ENCODE assay signal across 32 cellular contexts in the genomic region with DNA sequence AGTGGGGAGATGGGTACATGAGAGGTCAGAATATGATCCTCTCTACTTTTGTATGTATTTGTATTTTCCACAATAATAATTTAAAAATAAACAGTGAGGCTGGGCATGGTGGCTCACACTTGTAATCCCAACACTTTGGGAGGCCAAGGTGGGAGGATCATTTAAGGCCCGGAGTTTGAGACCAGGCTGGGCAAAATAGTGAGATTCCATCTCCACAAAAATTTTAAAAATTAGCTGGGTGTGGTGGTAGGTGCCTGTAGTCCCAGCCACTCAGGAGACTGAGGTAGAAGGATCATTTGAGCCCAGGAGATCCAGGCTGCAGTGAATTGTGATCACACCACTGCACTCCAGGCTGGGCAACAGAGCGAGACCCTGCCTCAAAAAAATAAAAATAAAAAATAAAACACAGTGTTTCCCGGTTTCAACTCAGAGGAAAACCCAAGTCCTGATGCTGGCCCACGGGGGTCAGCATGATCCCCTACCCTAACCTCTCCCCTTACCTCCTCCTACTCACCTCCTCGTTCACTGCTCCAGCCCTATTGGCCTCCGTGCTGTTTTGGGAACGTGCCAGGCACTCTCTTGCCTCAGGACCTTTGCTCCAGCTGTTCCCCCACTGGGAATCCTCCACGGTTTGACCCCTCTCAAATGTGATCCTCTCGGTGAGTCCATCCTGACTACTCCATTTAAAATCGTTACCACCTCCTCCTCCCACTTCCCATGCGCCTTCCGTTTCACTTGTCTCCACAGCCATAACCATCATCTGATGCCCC. TPM values are rescaled to one million over a fixed set of nuclear protein-coding genes. Genes with fewer than 3 reads are reported as not detected.
DNase-seq lines count a peak whose midpoint lies in the region; ATAC-seq, FAIRE-seq and TF ChIP-seq lines count a peak whose summit lies in the region.
"Had no signal": no experiment of that assay in that cellular context is flagged by ENCODE, and none has a peak within 500 bp of the region (broad histone marks: within the 10 kb centered on the region; RNA-seq: fewer than 3 reads in every experiment).

No MANE protein-coding gene starts in this region.

- BruUV-seq in MCF 10A (replicated peaks; lab: Mats Ljungman, UMichigan) = no TSS peak
- no TSS peak for BruUV-seq in K562 (replicated peaks; lab: Mats Ljungman, UMichigan)

- TF ChIP-seq EP300 in K562 (IDR thresholded peaks at IDR 0.05; ENCODE audit: low read length) (no peak), ovary (IDR thresholded peaks at IDR 0.05) (no peak)

- peak overlapping the region; percentile 82 for H3K27ac Mint-ChIP-seq in MCF 10A (ENCODE audit: low read depth, unreplicated experiment)
- H3K27ac Mint-ChIP-seq in type B pancreatic cell = peak overlapping the region; percentile 94
- H3K27ac Mint-ChIP-seq: activated CD8-positive, alpha-beta T cell treated with anti-CD3 and anti-CD28 coated beads, Interleukin-2, amount 10 ng/mL, durations not matched to agents 7 days and 5 days; CD4-positive, CD25-positive, alpha-beta regulatory T cell; stimulated activated memory B cell treated with anti-CD40 and anti-IgM and Interleukin-4, amounts not matched to agents 10 μg/mL and 1 μg/mL and 100 μg/mL, for 72 hours; T-cell had no signal

- 11% methylated on average over 12 of the region's 12 CpGs for WGBS in K562 (ENCODE audit: insufficient coverage, low coverage, missing lambda C conversion rate)
- WGBS in ovary, 3 donors = 66 to 71% (median 71%) methylated on average over 12 of the region's 12 CpGs

- H2AFZ ChIP-seq in K562 (ENCODE audit: low read depth, low read length) = no peak overlapping the region

- H4K20me1 ChIP-seq in K562 (replicated peaks; ENCODE audit: control insufficient read depth, insufficient read depth, low read length) = no peaks in the 10 kb centered on the region

- no peaks in the 10 kb centered on the region for H3K79me2 ChIP-seq in K562 (ENCODE audit: control insufficient read depth, insufficient read depth, low read length)

- no peak overlapping the region for H3K4me2 ChIP-seq in K562 (ENCODE audit: insufficient read depth, low read length)

- no peak overlapping the region for H3K4me3 ChIP-seq in breast epithelium
- no peak overlapping the region for H3K4me3 ChIP-seq in K562
- H3K4me3 ChIP-seq in ovary = no peak overlapping the region
- H3K4me3 ChIP-seq: colonic mucosa, GM12878, HAP-1, uterus had no signal

- H3K9me3 Mint-ChIP-seq in MCF 10A (ENCODE audit: unreplicated experiment) = peaks cover 3% of the 10 kb centered on the region
- peaks cover 5% of the 10 kb centered on the region for H3K9me3 Mint-ChIP-seq in type B pancreatic cell

- POLR2A ChIA-PET in MCF 10A (lab: Yijun Ruan, JAX) = interaction anchor here (0.7 to 1.2 kb wide), 4 partner anchors 13 to 67 kb away, joined by 3 to 4 read pairs (median 4); no protein-coding TSS in a partner anchor
- POLR2A ChIA-PET in K562 (lab: Yijun Ruan, JAX) = no interaction called here
- POLR2A ChIA-PET in GM10248 (lab: Yijun Ruan, JAX) = no interaction called here

- H3K4me1 Mint-ChIP-seq in MCF 10A (ENCODE audit: insufficient read depth, unreplicated experiment) = peaks cover 19% of the 10 kb centered on the region
- peaks cover 6% of the 10 kb centered on the region for H3K4me1 Mint-ChIP-seq in type B pancreatic cell (ENCODE audit: unreplicated experiment)

- H3K4me1 ChIP-seq in breast epithelium (no peaks in the 10 kb centered on the region), K562 (replicated peaks in 1 of 2; ENCODE audit: control insufficient read depth in 2 of 2, insufficient read depth in 2 of 2, low read length in 2 of 2) (peaks cover 3 to 16% of the 10 kb centered on the region in 2 experiments; a peak in 3 of 5 replicates), ovary (ENCODE audit: insufficient read depth) (peaks cover 3% of the 10 kb centered on the region)
- H3K4me1 ChIP-seq: colonic mucosa, HAP-1 had no signal

- H3K27me3 Mint-ChIP-seq in MCF 10A (ENCODE audit: insufficient read depth, unreplicated experiment) (no peaks in the 10 kb centered on the region), type B pancreatic cell (peaks cover 6% of the 10 kb centered on the region)

- H3K27me3 ChIP-seq in breast epithelium (no peaks in the 10 kb centered on the region), K562 (ENCODE audit: control insufficient read depth in 2 of 2, insufficient read depth in 2 of 2, low read length in 2 of 2) (peaks cover 21 to 46% of the 10 kb centered on the region in 2 experiments; a peak in 4 of 5 replicates), ovary (no peaks in the 10 kb centered on the region)
- H3K27me3 ChIP-seq: colonic mucosa, uterus had no signal

- H3K36me3 Mint-ChIP-seq in MCF 10A (ENCODE audit: insufficient read depth, unreplicated experiment) = no peaks in the 10 kb centered on the region
- no peaks in the 10 kb centered on the region for H3K36me3 Mint-ChIP-seq in type B pancreatic cell

- no peak for FAIRE-seq in K562 (lab: Jason Lieb, UNC)
- FAIRE-seq: A204.1, GM12878 had no signal

- no peak for ATAC-seq in K562
- ATAC-seq: activated CD8-positive, alpha-beta T cell treated with anti-CD3 and anti-CD28 coated beads, Interleukin-2, amount 10 ng/mL, durations not matched to agents 7 days and 5 days; effector memory CD8-positive, alpha-beta T cell; GM12878; left colon; naive thymus-derived CD4-positive, alpha-beta T cell; Panc1; stimulated activated memory B cell treated with anti-CD40 and anti-IgM and Interleukin-4, amounts not matched to agents 10 μg/mL and 1 μg/mL and 100 μg/mL, for 72 hours; T-cell had no signal

- H3K9me3 ChIP-seq in breast epithelium (no peaks in the 10 kb centered on the region), K562 (replicated peaks; ENCODE audit: control insufficient read depth, insufficient read depth, low read depth, low read length) (no peaks in the 10 kb centered on the region), ovary (no peaks in the 10 kb centered on the region)
- H3K9me3 ChIP-seq: colonic mucosa, HAP-1, uterus had no signal

- H3K4me3 Mint-ChIP-seq in MCF 10A (ENCODE audit: unreplicated experiment) (no peak overlapping the region), type B pancreatic cell (no peak overlapping the region)
- H3K4me3 Mint-ChIP-seq: activated CD8-positive, alpha-beta T cell treated with anti-CD3 and anti-CD28 coated beads, Interleukin-2, amount 10 ng/mL, durations not matched to agents 7 days and 5 days; CD4-positive, CD25-positive, alpha-beta regulatory T cell; effector memory CD8-positive, alpha-beta T cell; naive thymus-derived CD4-positive, alpha-beta T cell; stimulated activated memory B cell treated with anti-CD40 and anti-IgM and Interleukin-4, amounts not matched to agents 10 μg/mL and 1 μg/mL and 100 μg/mL, for 72 hours; T-cell had no signal

- TF ChIP-seq POLR2A in breast epithelium (IDR thresholded peaks at IDR 0.05) (no peak), K562 (conservative IDR thresholded peaks at IDR 0.05) (no peak), ovary (IDR thresholded peaks at IDR 0.05) (no peak)

- H3K27ac ChIP-seq in breast epithelium = no peak overlapping the region
- no peak overlapping the region for H3K27ac ChIP-seq in K562 (ENCODE audit: extremely low read depth, low read depth, low read length)
- no peak overlapping the region for H3K27ac ChIP-seq in ovary
- H3K27ac ChIP-seq: brain microvascular endothelial cell, colonic mucosa had no signal

- CTCF ChIA-PET in MCF 10A (lab: Yijun Ruan, JAX) = no interaction called here
- CTCF ChIA-PET in K562 (lab: Yijun Ruan, JAX; ENCODE audit: low intra/inter-chr PET ratio) = no interaction called here
- CTCF ChIA-PET in GM10248 (lab: Yijun Ruan, JAX) = interaction anchor here (1.2 to 1.9 kb wide), 2 partner anchors 11 to 149 kb away, joined by 3 to 7 read pairs; no protein-coding TSS in a partner anchor

- DNase-seq in MCF 10A (ENCODE audit: unreplicated experiment) = no peak
- DNase-seq in breast epithelium (ENCODE audit: low spot score in 2 of 2) = no peak
- no peak for DNase-seq in K562 (ENCODE audit: extremely low read depth in 1 of 4, low spot score in 3 of 4)
- DNase-seq in ovary = peak in 3 of 5 donors; percentile 3 to 10 (median 8)
- no peak for DNase-seq in type B pancreatic cell (ENCODE audit: extremely low spot score, unreplicated experiment)
- no peak for DNase-seq in iPS-NIHi7 (ENCODE audit: extremely low spot score)
- DNase-seq in GM10248 (ENCODE audit: extremely low spot score) = no peak
- no peak for DNase-seq in NCI-H1092 treated with DMSO at 0.1 percent for 48 hours (lab: John Stamatoyannopoulos, UW)
- DNase-seq: activated CD4-positive, CD25-positive, alpha-beta regulatory T cell treated with anti-CD3 and anti-CD28 coated beads, Interleukin-2, amount 50 U/mL, for 72 hours; activated CD8-positive, alpha-beta T cell treated with anti-CD3 and anti-CD28 coated beads, Interleukin-2, amount 10 ng/mL, durations not matched to agents 7 days and 5 days; brain microvascular endothelial cell; CD4-positive, CD25-positive, alpha-beta regulatory T cell; colonic mucosa; effector memory CD8-positive, alpha-beta T cell; erythroblast; mesendoderm; naive thymus-derived CD4-positive, alpha-beta T cell; NCI-H1105 treated with DMSO at 0.1 percent for 48 hours; NCI-H2081; NCI-H2227 treated with DMSO at 0.1 percent for 48 hours; occipital lobe; stimulated activated CD4-positive, alpha-beta T cell treated with anti-CD3 and anti-CD28 coated beads, Interleukin-4, amount 100 ng/mL, for 24 hours; T-cell had no signal

- TF ChIP-seq RAD21 in K562 (CRISPR knock-in tag; conservative IDR thresholded peaks at IDR 0.05 in 1 of 2, IDR thresholded peaks at IDR 0.05 in 1 of 2) = no peak

- peaks cover 5% of the 10 kb centered on the region for H3K9me1 ChIP-seq in K562 (ENCODE audit: control insufficient read depth, insufficient read depth, low read length)

- intact Hi-C loops in MCF 10A (cut with micrococcal nuclease) = no loop called here
- intact Hi-C loops in breast epithelium (cut with DNase I; ENCODE audit: low total_unique reads) = no loop called here
- intact Hi-C loops in K562 (cut with micrococcal nuclease) = no loop called here
- intact Hi-C loops in ovary (cut with DNase I) = no loop called here

- no peak overlapping the region for H3K9ac ChIP-seq in K562 (ENCODE audit: insufficient read depth in 1 of 2, low read depth in 2 of 2, low read length in 2 of 2)

- no peak for TF ChIP-seq CTCF in MCF 10A (IDR thresholded peaks at IDR 0.05; ENCODE audit: unreplicated experiment)
- TF ChIP-seq CTCF in breast epithelium (IDR thresholded peaks at IDR 0.05) = no peak
- no peak for TF ChIP-seq CTCF in K562 (IDR thresholded peaks at IDR 0.05 in 2 of 3, conservative IDR thresholded peaks at IDR 0.05 in 1 of 3; ENCODE audit: insufficient read depth in 2 of 3, low read depth in 1 of 3, low read length in 3 of 3)
- no peak for TF ChIP-seq CTCF in ovary (IDR thresholded peaks at IDR 0.05)
- no peak for TF ChIP-seq CTCF in type B pancreatic cell (conservative IDR thresholded peaks at IDR 0.05)
- no peak for TF ChIP-seq CTCF in GM10248 (IDR thresholded peaks at IDR 0.05; ENCODE audit: control extremely low read depth, extremely low read depth, low read depth, missing control alignments)

- in situ Hi-C loops in K562 (cut with MboI) = no loop called here

- H3K36me3 ChIP-seq in breast epithelium (no peaks in the 10 kb centered on the region), K562 (ENCODE audit: control insufficient read depth, insufficient read depth, low read length) (no peaks in the 10 kb centered on the region), ovary (no peaks in the 10 kb centered on the region)
- H3K36me3 ChIP-seq: brain microvascular endothelial cell, colonic mucosa, HAP-1, uterus had no signal

RNA-seq across cellular contexts. Expression of a gene that starts 2.9 kb away (rescaled TPM):
- total RNA-seq in MCF 10A (2022) (not detected in 2 replicates), breast epithelium (not detected), K562 (2014; rRNA removed) (not detected in 2 replicates), K562 (2014; rRNA removed; fragmentation: Illumina TruSeq; extraction: Trizol) (not detected in 2 replicates), K562 (2015; rRNA removed; fragmentation: Illumina TruSeq; extraction: Trizol) (not detected in 2 replicates), K562 (2021) (not detected in 2 replicates), ovary (not detected), type B pancreatic cell (ENCODE audit: low replicate concordance) (0.12 TPM in 1 of 2 replicates, not detected in the other)
- total RNA-seq in K562 (2011; cell fraction: chromatin; rRNA removed; ENCODE audit: low replicate concordance) = not detected in 2 replicates
- total RNA-seq in K562 (2011; cell fraction: nucleolus; rRNA removed) = not detected in 2 replicates
- not detected in 2 replicates for total RNA-seq in K562 (2011; cell fraction: nucleoplasm; rRNA removed)
- polyA plus RNA-seq in K562 (2011; rRNA removed) (not detected in 2 replicates), K562 (2014; fragmentation: Illumina TruSeq; extraction: Trizol) (not detected in 2 replicates), K562 (2014; fragmentation: Nextera tagmentation; extraction: Ambion mirVana) (not detected), K562 (2014; rRNA removed) (not detected in 2 replicates), ovary (not detected)
- not detected in 2 replicates for polyA plus RNA-seq in K562 (2011; cell fraction: cytosol; rRNA removed)
- polyA plus RNA-seq in K562 (2011; cell fraction: nucleus; rRNA removed) = not detected in 2 replicates
- polyA plus RNA-seq in K562 (2012) = not detected in 2 replicates
- polyA minus RNA-seq in K562 (2011; rRNA and poly(A)+ RNA removed) = not detected in 2 replicates
- not detected in 2 replicates for polyA minus RNA-seq in K562 (2011; cell fraction: cytosol; rRNA and poly(A)+ RNA removed)
- polyA minus RNA-seq in K562 (2011; cell fraction: nucleus; rRNA and poly(A)+ RNA removed) = not detected in 2 replicates
- total RNA-seq: activated CD8-positive, alpha-beta T cell treated with anti-CD3 and anti-CD28 coated beads, Interleukin-2, amount 10 ng/mL, durations not matched to agents 7 days and 5 days; CD4-positive, CD25-positive, alpha-beta regulatory T cell; colonic mucosa; GM12878; left colon; M059J; naive thymus-derived CD4-positive, alpha-beta T cell; occipital lobe; SK-MEL-5; T-cell; uterus had no signal
- polyA plus RNA-seq: CD4-positive, CD25-positive, alpha-beta regulatory T cell; GM12878; naive thymus-derived CD4-positive, alpha-beta T cell had no signal

RNA-seq across cellular contexts. Expression of a gene that starts 20.1 kb away (rescaled TPM):
- not detected in 2 replicates for total RNA-seq in MCF 10A (2022)
- 1 to 10 TPM in 1 of 3 donors, under 1 TPM in 1, not detected in 1; 0.32 to 1.6 TPM for total RNA-seq in breast epithelium
- total RNA-seq in K562 (2011; cell fraction: chromatin; rRNA removed; ENCODE audit: low replicate concordance) = not detected in 2 replicates
- not detected in 2 replicates for total RNA-seq in K562 (2011; cell fraction: nucleolus; rRNA removed)
- not detected in 2 replicates for total RNA-seq in K562 (2011; cell fraction: nucleoplasm; rRNA removed)
- not detected in 2 replicates for total RNA-seq in K562 (2014; rRNA removed)
- not detected in 2 replicates for total RNA-seq in K562 (2014; rRNA removed; fragmentation: Illumina TruSeq; extraction: Trizol)
- total RNA-seq in K562 (2015; rRNA removed; fragmentation: Illumina TruSeq; extraction: Trizol) = not detected in 2 replicates
- total RNA-seq in K562 (2021) = not detected in 2 replicates
- not detected in 2 replicates for polyA plus RNA-seq in K562 (2011; rRNA removed)
- polyA plus RNA-seq in K562 (2011; cell fraction: cytosol; rRNA removed) = not detected in 2 replicates
- polyA plus RNA-seq in K562 (2011; cell fraction: nucleus; rRNA removed) = not detected in 2 replicates
- polyA plus RNA-seq in K562 (2012) = not detected in 2 replicates
- polyA plus RNA-seq in K562 (2014; fragmentation: Illumina TruSeq; extraction: Trizol) = not detected in 2 replicates
- not detected for polyA plus RNA-seq in K562 (2014; fragmentation: Nextera tagmentation; extraction: Ambion mirVana)
- not detected in 2 replicates for polyA plus RNA-seq in K562 (2014; rRNA removed)
- not detected in 2 replicates for polyA minus RNA-seq in K562 (2011; rRNA and poly(A)+ RNA removed)
- not detected in 2 replicates for polyA minus RNA-seq in K562 (2011; cell fraction: cytosol; rRNA and poly(A)+ RNA removed)
- polyA minus RNA-seq in K562 (2011; cell fraction: nucleus; rRNA and poly(A)+ RNA removed) = not detected in 2 replicates
- 1 to 10 TPM in 1 of 7 donors, under 1 TPM in 2, not detected in 4; 0.25 to 1.3 (median 0.79) TPM for total RNA-seq in ovary
- under 1 TPM in 1 of 2 donors, not detected in 1; 0.12 TPM for polyA plus RNA-seq in ovary
- not detected in 2 replicates for total RNA-seq in type B pancreatic cell (ENCODE audit: low replicate concordance)
- total RNA-seq: activated CD8-positive, alpha-beta T cell treated with anti-CD3 and anti-CD28 coated beads, Interleukin-2, amount 10 ng/mL, durations not matched to agents 7 days and 5 days; CD4-positive, CD25-positive, alpha-beta regulatory T cell; GM12878; M059J; naive thymus-derived CD4-positive, alpha-beta T cell; occipital lobe; SK-MEL-5; T-cell had no signal
- polyA plus RNA-seq: CD4-positive, CD25-positive, alpha-beta regulatory T cell; GM12878; naive thymus-derived CD4-positive, alpha-beta T cell had no signal

RNA-seq across cellular contexts. Expression of a gene that starts 29.0 kb away (rescaled TPM):
- total RNA-seq in MCF 10A (2022) (10.9 and 12.4 TPM in 2 replicates), breast epithelium (10 to 100 TPM; 18.0 to 61.8 (median 45.2) TPM), K562 (2014; rRNA removed) (3.4 and 5.0 TPM in 2 replicates), K562 (2014; rRNA removed; fragmentation: Illumina TruSeq; extraction: Trizol) (0.45 and 0.58 TPM in 2 replicates), K562 (2015; rRNA removed; fragmentation: Illumina TruSeq; extraction: Trizol) (1.8 and 1.9 TPM in 2 replicates), K562 (2021) (2.9 and 4.6 TPM in 2 replicates), ovary (10 to 100 TPM; 14.1 to 41.9 (median 35.1) TPM), type B pancreatic cell (ENCODE audit: low replicate concordance) (8.1 and 9.0 TPM in 2 replicates)
- total RNA-seq in K562 (2011; cell fraction: chromatin; rRNA removed; ENCODE audit: low replicate concordance) = 2.9 and 11.3 TPM in 2 replicates
- 7.5 and 7.8 TPM in 2 replicates for total RNA-seq in K562 (2011; cell fraction: nucleolus; rRNA removed)
- total RNA-seq in K562 (2011; cell fraction: nucleoplasm; rRNA removed) = 5.3 and 5.7 TPM in 2 replicates
- polyA plus RNA-seq in K562 (2011; rRNA removed) (1.7 and 2.2 TPM in 2 replicates), K562 (2014; fragmentation: Illumina TruSeq; extraction: Trizol) (1.6 and 2.3 TPM in 2 replicates), K562 (2014; fragmentation: Nextera tagmentation; extraction: Ambion mirVana) (under 1 TPM in 1 of 2 experiments, not detected in 1; 0.11 TPM), K562 (2014; rRNA removed) (2.7 and 2.9 TPM in 2 replicates), ovary (10 to 100 TPM in 1 of 2 donors, 1 to 10 TPM in 1; 7.7 to 18.8 TPM)
- polyA plus RNA-seq in K562 (2011; cell fraction: cytosol; rRNA removed) = 1.8 and 3.3 TPM in 2 replicates
- polyA plus RNA-seq in K562 (2011; cell fraction: nucleus; rRNA removed) = 4.4 and 8.8 TPM in 2 replicates
- 1.8 and 2.8 TPM in 2 replicates for polyA plus RNA-seq in K562 (2012)
- 1.8 and 2.8 TPM in 2 replicates for polyA minus RNA-seq in K562 (2011; rRNA and poly(A)+ RNA removed)
- polyA minus RNA-seq in K562 (2011; cell fraction: cytosol; rRNA and poly(A)+ RNA removed) = 2.0 and 2.1 TPM in 2 replicates
- 5.9 and 7.1 TPM in 2 replicates for polyA minus RNA-seq in K562 (2011; cell fraction: nucleus; rRNA and poly(A)+ RNA removed)
- polyA plus RNA-seq: CD4-positive, CD25-positive, alpha-beta regulatory T cell; naive thymus-derived CD4-positive, alpha-beta T cell had no signal

Comparison
In these comparisons a context has a peak if more than half of its experiments do, and no peak if none do; other contexts are left out.
1. DNase-seq: peak in ovary (3 of 5); none in MCF 10A (single experiment), breast epithelium (0 of 2), K562 (0 of 4), type B pancreatic cell (single experiment), iPS-NIHi7 (single experiment), GM10248 (single experiment) and NCI-H1092 treated with DMSO at 0.1 percent for 48 hours (single experiment).